ENCODE assay signal across 14 cellular contexts in genomic region chr5:113039229-113039628, GRCh38.
"Had no signal": no experiment of that assay in that cellular context is flagged by ENCODE, and none has a peak within 500 bp of the region (broad histone marks: within the 10 kb centered on the region; RNA-seq: fewer than 3 reads in every experiment).

No MANE protein-coding gene starts in this region.

- DNase-seq: activated CD4-positive, alpha-beta T cell treated with anti-CD3 and anti-CD28 coated beads, Interleukin-2, amount 50 U/mL, for 48 hours; activated CD8-positive, alpha-beta memory T cell treated with anti-CD3 and anti-CD28 coated beads, Interleukin-2, amount 10 ng/mL, durations not matched to agents 7 days and 5 days; activated naive CD4-positive, alpha-beta T cell treated with anti-CD3 and anti-CD28 coated beads, Interleukin-2, amount 50 U/mL, for 16 hours; activated T-cell treated with anti-CD3 and anti-CD28 coated beads, Interleukin-2, amount 50 U/mL, for 24 hours; mucosa of descending colon; small intestine; stimulated activated CD4-positive, alpha-beta T cell treated with anti-CD3 and anti-CD28 coated beads, Interleukin-4, amount 100 ng/mL, for 24 hours; stimulated activated naive CD4-positive, alpha-beta T cell; substantia nigra; T-helper 17 cell; WERI-Rb-1 had no signal

- H3K27me3 ChIP-seq: right atrium auricular region, tibial nerve had no signal

- H3K9me3 ChIP-seq: mucosa of descending colon, right atrium auricular region, tibial nerve had no signal

- H3K4me3 ChIP-seq: coronary artery, mucosa of descending colon, right atrium auricular region, tibial nerve had no signal

- H3K27ac ChIP-seq: coronary artery, right atrium auricular region, tibial nerve, WERI-Rb-1 had no signal
